12 cellular contexts compared by ENCODE assay signal in the genomic region with DNA sequence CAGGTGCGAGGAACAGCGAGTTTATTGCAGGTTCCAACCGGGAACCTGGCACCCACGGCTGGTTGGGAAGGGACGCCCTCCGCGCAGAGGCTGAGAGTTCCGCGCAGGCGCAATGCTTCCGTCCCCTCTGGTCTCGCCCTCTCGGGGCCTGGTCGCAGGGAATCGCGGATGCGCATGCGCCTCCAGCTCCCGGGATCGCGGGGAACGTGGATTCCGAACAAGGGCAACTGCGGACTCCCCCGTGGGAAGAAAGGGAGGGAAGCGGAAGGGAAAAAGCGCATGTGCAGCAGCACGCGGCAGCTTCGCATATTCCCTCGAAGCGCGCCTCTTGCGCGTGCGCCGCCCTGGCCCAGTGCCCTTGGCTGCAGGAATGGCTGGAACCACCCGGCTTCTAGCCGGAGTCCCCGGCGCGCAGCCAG. TPM values are rescaled to one million over a fixed set of nuclear protein-coding genes. Genes with fewer than 3 reads are reported as not detected.
DNase-seq lines count a peak whose midpoint lies in the region; ATAC-seq, FAIRE-seq and TF ChIP-seq lines count a peak whose summit lies in the region.
"Had no signal": no experiment of that assay in that cellular context is flagged by ENCODE, and none has a peak within 500 bp of the region (broad histone marks: within the 10 kb centered on the region; RNA-seq: fewer than 3 reads in every experiment).

No MANE protein-coding gene starts in this region.

- no peaks in the 10 kb centered on the region for H3K9me3 ChIP-seq in kidney (ENCODE audit: control insufficient read depth in 1 of 2, low read length in 2 of 2)
- H3K9me3 ChIP-seq: upper lobe of left lung had no signal

- peak; percentile 73 for ATAC-seq in sciatic nerve
- no peak for ATAC-seq in GM21360 (IDR thresholded peaks at IDR 0.05; ENCODE audit: unreplicated experiment)
- no peak for ATAC-seq in HG02885 (IDR thresholded peaks at IDR 0.05; ENCODE audit: poor library complexity, unreplicated experiment)

- no peak overlapping the region for H3K27ac ChIP-seq in kidney (ENCODE audit: low read depth in 2 of 2, low read length in 2 of 2)
- H3K27ac ChIP-seq: upper lobe of left lung, WERI-Rb-1 had no signal

- H3K4me1 ChIP-seq in kidney (ENCODE audit: control insufficient read depth in 1 of 2, insufficient read depth in 1 of 2, low read depth in 1 of 2, low read length in 2 of 2), result peaks cover 6 to 9% of the 10 kb centered on the region in 2 donors

- no peak for TF ChIP-seq CTCF in cardiac fibroblast (IDR thresholded peaks at IDR 0.05; ENCODE audit: low read depth, low read length)
- TF ChIP-seq CTCF in kidney (IDR thresholded peaks at IDR 0.05; ENCODE audit: borderline replicate concordance, extremely low read depth, insufficient read depth), result no peak

- H3K36me3 ChIP-seq in kidney (ENCODE audit: control insufficient read depth in 1 of 2, insufficient read depth in 2 of 2, low read length in 2 of 2), result peaks cover 0 to 2% of the 10 kb centered on the region in 2 donors

- DNase-seq in G401 (ENCODE audit: low spot score) (peak; percentile 70), cardiac fibroblast (ENCODE audit: low read depth in 2 of 2) (peak; percentile 61 to 79), kidney (peak; percentile 93), sciatic nerve (ENCODE audit: low spot score) (peak; percentile 89), epidermal melanocyte (ENCODE audit: insufficient read length, low spot score) (no peak), SKM-1 (lab: John Stamatoyannopoulos, UW; ENCODE audit: unreplicated experiment) (no peak)
- DNase-seq: DND-41, WERI-Rb-1 had no signal

- intact Hi-C loops in kidney (cut with DNase I), result no loop called here
- intact Hi-C loops in sciatic nerve (cut with DNase I), result no loop called here

- in situ Hi-C loops in G401 (cut with HindIII; ENCODE audit: low sequenced_read_pairs), result no loop called here

- H3K4me3 ChIP-seq in cardiac fibroblast (replicated peaks in 1 of 2; ENCODE audit: low read depth in 2 of 2, low read length in 2 of 2), result peak overlapping the region; percentile 3 to 15
- H3K4me3 ChIP-seq in kidney (ENCODE audit: low read length in 2 of 2), result peak overlapping the region in 1 of 2 donors; percentile 35

- H3K9ac ChIP-seq in kidney (ENCODE audit: low read length in 2 of 2), result no peak overlapping the region

- no peak for FAIRE-seq in kidney (lab: Jason Lieb, UNC)
- FAIRE-seq: bronchial epithelial cell had no signal

RNA-seq across cellular contexts. Expression of gene TSSK6, which starts 1.1 kb away (rescaled TPM):
- 2.4 and 8.3 TPM in 2 replicates for total RNA-seq in G401 (2014; rRNA removed; shearing (Covaris generic))
- total RNA-seq in kidney (3.7 TPM), sciatic nerve (1.3 TPM)
- polyA plus RNA-seq in kidney (ENCODE audit: insufficient read depth, low read depth, low replicate concordance), result 1.4 TPM

RNA-seq across cellular contexts. Expression of gene NDUFA13, which starts 1.8 kb away (rescaled TPM):
- 182 and 261 TPM in 2 replicates for total RNA-seq in G401 (2014; rRNA removed; shearing (Covaris generic))
- total RNA-seq in kidney (328 TPM), sciatic nerve (206 TPM)
- polyA plus RNA-seq in kidney (ENCODE audit: insufficient read depth, low read depth, low replicate concordance), result 627 TPM

RNA-seq across cellular contexts. Expression of gene YJEFN3, which starts 14.5 kb away (rescaled TPM):
- total RNA-seq in G401 (2014; rRNA removed; shearing (Covaris generic)), result 0.37 TPM in 2 replicates
- total RNA-seq in kidney, result 3.7 TPM
- polyA plus RNA-seq in kidney (ENCODE audit: insufficient read depth, low read depth, low replicate concordance), result 3.1 TPM
- total RNA-seq in sciatic nerve, result 4.9 TPM

RNA-seq across cellular contexts. Expression of gene CILP2, which starts 23.8 kb away (rescaled TPM):
- 0.12 and 0.37 TPM in 2 replicates for total RNA-seq in G401 (2014; rRNA removed; shearing (Covaris generic))
- total RNA-seq in kidney, result 0.41 TPM
- polyA plus RNA-seq in kidney (ENCODE audit: insufficient read depth, low read depth, low replicate concordance), result not detected
- 0.27 TPM for total RNA-seq in sciatic nerve

Comparison
In these comparisons a context has a peak if more than half of its experiments do, and no peak if none do; other contexts are left out.
1. DNase-seq: peak in G401 (single experiment), cardiac fibroblast (2 of 2), kidney (single experiment) and sciatic nerve (single experiment); none in epidermal melanocyte (single experiment) and SKM-1 (single experiment).